ENCODE assay signal across 1 cellular context in genomic region chr7:87391020-87391701, GRCh38.
TF ChIP-seq lines count a peak whose summit lies in the region.

No MANE protein-coding gene starts in this region.

TF ChIP-seq in K562, 482 proteins besides CTCF, POLR2A, EP300 and RAD21 (continued from another document and continues in another):
- TF ChIP-seq CXXC5 (CRISPR knock-in tag; IDR thresholded peaks at IDR 0.05) = no peak; the same call in none of the 2 replicates
- no peak for TF ChIP-seq XRCC5 (IDR thresholded peaks at IDR 0.05; ENCODE audit: low read depth, low read length)
- no peak for TF ChIP-seq KLF1 (tag; IDR thresholded peaks at IDR 0.05)
- no peak for TF ChIP-seq POLR2H (tag; IDR thresholded peaks at IDR 0.05; ENCODE audit: low read depth)
- TF ChIP-seq SUPT5H (IDR thresholded peaks at IDR 0.05) = 0 out of 2 replicates have a peak, but pooled peaks have one; percentile 38
- no peak for TF ChIP-seq ZNF140 (CRISPR knock-in tag; IDR thresholded peaks at IDR 0.05)
- no peak for TF ChIP-seq CCAR2 (IDR thresholded peaks at IDR 0.05; ENCODE audit: low read depth, low read length)
- TF ChIP-seq BDP1 (IDR thresholded peaks at IDR 0.05; ENCODE audit: insufficient read depth, insufficient read length) = no peak
- TF ChIP-seq, protein P1, sequence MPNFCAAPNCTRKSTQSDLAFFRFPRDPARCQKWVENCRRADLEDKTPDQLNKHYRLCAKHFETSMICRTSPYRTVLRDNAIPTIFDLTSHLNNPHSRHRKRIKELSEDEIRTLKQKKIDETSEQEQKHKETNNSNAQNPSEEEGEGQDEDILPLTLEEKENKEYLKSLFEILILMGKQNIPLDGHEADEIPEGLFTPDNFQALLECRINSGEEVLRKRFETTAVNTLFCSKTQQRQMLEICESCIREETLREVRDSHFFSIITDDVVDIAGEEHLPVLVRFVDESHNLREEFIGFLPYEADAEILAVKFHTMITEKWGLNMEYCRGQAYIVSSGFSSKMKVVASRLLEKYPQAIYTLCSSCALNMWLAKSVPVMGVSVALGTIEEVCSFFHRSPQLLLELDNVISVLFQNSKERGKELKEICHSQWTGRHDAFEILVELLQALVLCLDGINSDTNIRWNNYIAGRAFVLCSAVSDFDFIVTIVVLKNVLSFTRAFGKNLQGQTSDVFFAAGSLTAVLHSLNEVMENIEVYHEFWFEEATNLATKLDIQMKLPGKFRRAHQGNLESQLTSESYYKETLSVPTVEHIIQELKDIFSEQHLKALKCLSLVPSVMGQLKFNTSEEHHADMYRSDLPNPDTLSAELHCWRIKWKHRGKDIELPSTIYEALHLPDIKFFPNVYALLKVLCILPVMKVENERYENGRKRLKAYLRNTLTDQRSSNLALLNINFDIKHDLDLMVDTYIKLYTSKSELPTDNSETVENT (CRISPR knock-in tag; IDR thresholded peaks at IDR 0.05) = no peak
- no peak for TF ChIP-seq GTF2F1 (IDR thresholded peaks at IDR 0.05; ENCODE audit: low read depth, low read length)
- TF ChIP-seq PPARD (CRISPR knock-in tag; IDR thresholded peaks at IDR 0.05) = no peak
- no peak for TF ChIP-seq RUNX1 (IDR thresholded peaks at IDR 0.05; ENCODE audit: low read depth)
- no peak for TF ChIP-seq ELF1 (tag; IDR thresholded peaks at IDR 0.05)
- no peak for TF ChIP-seq BCL6 (CRISPR knock-in tag; IDR thresholded peaks at IDR 0.05)
- TF ChIP-seq, protein P2, sequence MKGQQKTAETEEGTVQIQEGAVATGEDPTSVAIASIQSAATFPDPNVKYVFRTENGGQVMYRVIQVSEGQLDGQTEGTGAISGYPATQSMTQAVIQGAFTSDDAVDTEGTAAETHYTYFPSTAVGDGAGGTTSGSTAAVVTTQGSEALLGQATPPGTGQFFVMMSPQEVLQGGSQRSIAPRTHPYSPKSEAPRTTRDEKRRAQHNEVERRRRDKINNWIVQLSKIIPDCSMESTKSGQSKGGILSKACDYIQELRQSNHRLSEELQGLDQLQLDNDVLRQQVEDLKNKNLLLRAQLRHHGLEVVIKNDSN (CRISPR knock-in tag; IDR thresholded peaks at IDR 0.05) = no peak
- no peak for TF ChIP-seq ZNF280A (IDR thresholded peaks at IDR 0.05; ENCODE audit: low read depth, partially characterized antibody)
- no peak for TF ChIP-seq ZNF583 (CRISPR knock-in tag; IDR thresholded peaks at IDR 0.05)
- TF ChIP-seq GABPB2 (CRISPR knock-in tag; conservative IDR thresholded peaks at IDR 0.05) = no peak
- no peak for TF ChIP-seq RB1 (IDR thresholded peaks at IDR 0.05; ENCODE audit: low read depth)
- TF ChIP-seq EHMT2 (IDR thresholded peaks at IDR 0.05) = peak; percentile 54; the same call in 1 of the 2 replicates
- no peak for TF ChIP-seq ZNF165 (CRISPR knock-in tag; IDR thresholded peaks at IDR 0.05; ENCODE audit: borderline replicate concordance)
- no peak for TF ChIP-seq ZNF324 (CRISPR knock-in tag; IDR thresholded peaks at IDR 0.05)
- no peak for TF ChIP-seq ZFX (CRISPR knock-in tag; IDR thresholded peaks at IDR 0.05)
- no peak for TF ChIP-seq ESRRB (CRISPR knock-in tag; IDR thresholded peaks at IDR 0.05; ENCODE audit: borderline replicate concordance)
- TF ChIP-seq RBBP5 (IDR thresholded peaks at IDR 0.05; ENCODE audit: borderline replicate concordance, insufficient read depth, low read length, poor library complexity, severe bottlenecking) = no peak
- TF ChIP-seq FOXK1 (CRISPR knock-in tag; IDR thresholded peaks at IDR 0.05; ENCODE audit: borderline replicate concordance) = no peak
- TF ChIP-seq, protein P3, sequence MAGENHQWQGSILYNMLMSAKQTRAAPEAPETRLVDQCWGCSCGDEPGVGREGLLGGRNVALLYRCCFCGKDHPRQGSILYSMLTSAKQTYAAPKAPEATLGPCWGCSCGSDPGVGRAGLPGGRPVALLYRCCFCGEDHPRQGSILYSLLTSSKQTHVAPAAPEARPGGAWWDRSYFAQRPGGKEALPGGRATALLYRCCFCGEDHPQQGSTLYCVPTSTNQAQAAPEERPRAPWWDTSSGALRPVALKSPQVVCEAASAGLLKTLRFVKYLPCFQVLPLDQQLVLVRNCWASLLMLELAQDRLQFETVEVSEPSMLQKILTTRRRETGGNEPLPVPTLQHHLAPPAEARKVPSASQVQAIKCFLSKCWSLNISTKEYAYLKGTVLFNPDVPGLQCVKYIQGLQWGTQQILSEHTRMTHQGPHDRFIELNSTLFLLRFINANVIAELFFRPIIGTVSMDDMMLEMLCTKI (IDR thresholded peaks at IDR 0.05; ENCODE audit: partially characterized antibody) = no peak
- TF ChIP-seq, protein P4, sequence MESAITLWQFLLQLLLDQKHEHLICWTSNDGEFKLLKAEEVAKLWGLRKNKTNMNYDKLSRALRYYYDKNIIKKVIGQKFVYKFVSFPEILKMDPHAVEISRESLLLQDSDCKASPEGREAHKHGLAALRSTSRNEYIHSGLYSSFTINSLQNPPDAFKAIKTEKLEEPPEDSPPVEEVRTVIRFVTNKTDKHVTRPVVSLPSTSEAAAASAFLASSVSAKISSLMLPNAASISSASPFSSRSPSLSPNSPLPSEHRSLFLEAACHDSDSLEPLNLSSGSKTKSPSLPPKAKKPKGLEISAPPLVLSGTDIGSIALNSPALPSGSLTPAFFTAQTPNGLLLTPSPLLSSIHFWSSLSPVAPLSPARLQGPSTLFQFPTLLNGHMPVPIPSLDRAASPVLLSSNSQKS (CRISPR knock-in tag; IDR thresholded peaks at IDR 0.05) = no peak
- TF ChIP-seq, protein P5, sequence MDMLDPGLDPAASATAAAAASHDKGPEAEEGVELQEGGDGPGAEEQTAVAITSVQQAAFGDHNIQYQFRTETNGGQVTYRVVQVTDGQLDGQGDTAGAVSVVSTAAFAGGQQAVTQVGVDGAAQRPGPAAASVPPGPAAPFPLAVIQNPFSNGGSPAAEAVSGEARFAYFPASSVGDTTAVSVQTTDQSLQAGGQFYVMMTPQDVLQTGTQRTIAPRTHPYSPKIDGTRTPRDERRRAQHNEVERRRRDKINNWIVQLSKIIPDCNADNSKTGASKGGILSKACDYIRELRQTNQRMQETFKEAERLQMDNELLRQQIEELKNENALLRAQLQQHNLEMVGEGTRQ (CRISPR knock-in tag; IDR thresholded peaks at IDR 0.05) = no peak
- no peak for TF ChIP-seq HNRNPLL (IDR thresholded peaks at IDR 0.05; ENCODE audit: low read depth, low read length, poor library complexity, severe bottlenecking)
- TF ChIP-seq MCM7 (IDR thresholded peaks at IDR 0.05) = no peak
- no peak for TF ChIP-seq ZNF79 (CRISPR knock-in tag; IDR thresholded peaks at IDR 0.05; ENCODE audit: low read depth)
- no peak for TF ChIP-seq CREM (IDR thresholded peaks at IDR 0.05; ENCODE audit: low read depth)
- TF ChIP-seq BRCA1 (IDR thresholded peaks at IDR 0.05) = no peak
- TF ChIP-seq BRCA1 (CRISPR knock-in tag; IDR thresholded peaks at IDR 0.05) = no peak
- TF ChIP-seq POLR2B (IDR thresholded peaks at IDR 0.05; ENCODE audit: low read depth, partially characterized antibody) = no peak
- TF ChIP-seq PCBP1 (IDR thresholded peaks at IDR 0.05; ENCODE audit: low read depth, low read length, poor library complexity, severe bottlenecking) = no peak
- TF ChIP-seq CHD1 (IDR thresholded peaks at IDR 0.05; ENCODE audit: low read length) = no peak
- TF ChIP-seq ILK (tag; IDR thresholded peaks at IDR 0.05; ENCODE audit: borderline replicate concordance, low read depth) = no peak
- TF ChIP-seq NFYB (IDR thresholded peaks at IDR 0.05; ENCODE audit: extremely low read depth, insufficient read length) = no peak
- peak; percentile 82 for TF ChIP-seq C11orf30 (IDR thresholded peaks at IDR 0.05; ENCODE audit: low read depth)
- TF ChIP-seq HDGF (IDR thresholded peaks at IDR 0.05) = no peak
- TF ChIP-seq ZNF764 (CRISPR knock-in tag; IDR thresholded peaks at IDR 0.05; ENCODE audit: low read depth) = no peak
- no peak for TF ChIP-seq ELF4 (CRISPR knock-in tag; IDR thresholded peaks at IDR 0.05)
- no peak for TF ChIP-seq NRF1 (conservative IDR thresholded peaks at IDR 0.05 in 1 of 2, IDR thresholded peaks at IDR 0.05 in 1 of 2)
- no peak for TF ChIP-seq DMBX1 (CRISPR knock-in tag; IDR thresholded peaks at IDR 0.05; ENCODE audit: borderline replicate concordance)
- TF ChIP-seq ZNF277 (CRISPR knock-in tag; IDR thresholded peaks at IDR 0.05; ENCODE audit: borderline replicate concordance) = no peak
- no peak for TF ChIP-seq HOXB6 (CRISPR knock-in tag; IDR thresholded peaks at IDR 0.05; ENCODE audit: borderline replicate concordance)
- no peak for TF ChIP-seq CREB1 (IDR thresholded peaks at IDR 0.05)
- no peak for TF ChIP-seq CREB1 (CRISPR knock-in tag; IDR thresholded peaks at IDR 0.05)
- TF ChIP-seq BRF1 (IDR thresholded peaks at IDR 0.05; ENCODE audit: borderline replicate concordance, extremely low read depth, insufficient read length) = no peak
- no peak for TF ChIP-seq NFATC3 (IDR thresholded peaks at IDR 0.05)
- TF ChIP-seq, protein P6, sequence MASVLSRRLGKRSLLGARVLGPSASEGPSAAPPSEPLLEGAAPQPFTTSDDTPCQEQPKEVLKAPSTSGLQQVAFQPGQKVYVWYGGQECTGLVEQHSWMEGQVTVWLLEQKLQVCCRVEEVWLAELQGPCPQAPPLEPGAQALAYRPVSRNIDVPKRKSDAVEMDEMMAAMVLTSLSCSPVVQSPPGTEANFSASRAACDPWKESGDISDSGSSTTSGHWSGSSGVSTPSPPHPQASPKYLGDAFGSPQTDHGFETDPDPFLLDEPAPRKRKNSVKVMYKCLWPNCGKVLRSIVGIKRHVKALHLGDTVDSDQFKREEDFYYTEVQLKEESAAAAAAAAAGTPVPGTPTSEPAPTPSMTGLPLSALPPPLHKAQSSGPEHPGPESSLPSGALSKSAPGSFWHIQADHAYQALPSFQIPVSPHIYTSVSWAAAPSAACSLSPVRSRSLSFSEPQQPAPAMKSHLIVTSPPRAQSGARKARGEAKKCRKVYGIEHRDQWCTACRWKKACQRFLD (CRISPR knock-in tag; IDR thresholded peaks at IDR 0.05) = peak; percentile 73
- TF ChIP-seq TCF7L2 (IDR thresholded peaks at IDR 0.05; ENCODE audit: low read depth, low read length) = no peak
- TF ChIP-seq ARID1B (IDR thresholded peaks at IDR 0.05) = no peak
- TF ChIP-seq ZNF253 (CRISPR knock-in tag; conservative IDR thresholded peaks at IDR 0.05) = no peak
- TF ChIP-seq, protein P7, sequence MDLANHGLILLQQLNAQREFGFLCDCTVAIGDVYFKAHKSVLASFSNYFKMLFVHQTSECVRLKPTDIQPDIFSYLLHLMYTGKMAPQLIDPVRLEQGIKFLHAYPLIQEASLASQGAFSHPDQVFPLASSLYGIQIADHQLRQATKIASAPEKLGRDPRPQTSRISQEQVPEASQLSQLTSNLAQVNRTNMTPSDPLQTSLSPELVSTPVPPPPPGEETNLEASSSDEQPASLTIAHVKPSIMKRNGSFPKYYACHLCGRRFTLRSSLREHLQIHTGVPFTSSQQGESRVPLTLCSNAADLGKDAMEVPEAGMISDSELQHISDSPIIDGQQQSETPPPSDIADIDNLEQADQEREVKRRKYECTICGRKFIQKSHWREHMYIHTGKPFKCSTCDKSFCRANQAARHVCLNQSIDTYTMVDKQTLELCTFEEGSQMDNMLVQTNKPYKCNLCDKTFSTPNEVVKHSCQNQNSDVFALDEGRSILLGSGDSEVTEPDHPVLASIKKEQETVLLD (IDR thresholded peaks at IDR 0.05) = no peak
- TF ChIP-seq HMBOX1 (IDR thresholded peaks at IDR 0.05) = peak; percentile 58
- TF ChIP-seq ZNF133 (CRISPR knock-in tag; IDR thresholded peaks at IDR 0.05) = no peak
- no peak for TF ChIP-seq ZNF778 (CRISPR knock-in tag; IDR thresholded peaks at IDR 0.05)
- TF ChIP-seq, protein P8, sequence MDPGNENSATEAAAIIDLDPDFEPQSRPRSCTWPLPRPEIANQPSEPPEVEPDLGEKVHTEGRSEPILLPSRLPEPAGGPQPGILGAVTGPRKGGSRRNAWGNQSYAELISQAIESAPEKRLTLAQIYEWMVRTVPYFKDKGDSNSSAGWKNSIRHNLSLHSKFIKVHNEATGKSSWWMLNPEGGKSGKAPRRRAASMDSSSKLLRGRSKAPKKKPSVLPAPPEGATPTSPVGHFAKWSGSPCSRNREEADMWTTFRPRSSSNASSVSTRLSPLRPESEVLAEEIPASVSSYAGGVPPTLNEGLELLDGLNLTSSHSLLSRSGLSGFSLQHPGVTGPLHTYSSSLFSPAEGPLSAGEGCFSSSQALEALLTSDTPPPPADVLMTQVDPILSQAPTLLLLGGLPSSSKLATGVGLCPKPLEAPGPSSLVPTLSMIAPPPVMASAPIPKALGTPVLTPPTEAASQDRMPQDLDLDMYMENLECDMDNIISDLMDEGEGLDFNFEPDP (CRISPR knock-in tag; IDR thresholded peaks at IDR 0.05) = no peak
- 0 out of 2 replicates have a peak, but pooled peaks have one; percentile 30 for TF ChIP-seq HDAC8 (tag; IDR thresholded peaks at IDR 0.05)
- TF ChIP-seq ETV5 (CRISPR knock-in tag; IDR thresholded peaks at IDR 0.05; ENCODE audit: low read depth) = no peak
- TF ChIP-seq ZNF121 (CRISPR knock-in tag; conservative IDR thresholded peaks at IDR 0.05) = no peak
- no peak for TF ChIP-seq ZNF431 (CRISPR knock-in tag; IDR thresholded peaks at IDR 0.05)
- no peak for TF ChIP-seq MAX (CRISPR knock-in tag; IDR thresholded peaks at IDR 0.05)
- no peak; the same call in 1 of the 2 replicates for TF ChIP-seq L3MBTL2 (IDR thresholded peaks at IDR 0.05)
